In the genomic region with DNA sequence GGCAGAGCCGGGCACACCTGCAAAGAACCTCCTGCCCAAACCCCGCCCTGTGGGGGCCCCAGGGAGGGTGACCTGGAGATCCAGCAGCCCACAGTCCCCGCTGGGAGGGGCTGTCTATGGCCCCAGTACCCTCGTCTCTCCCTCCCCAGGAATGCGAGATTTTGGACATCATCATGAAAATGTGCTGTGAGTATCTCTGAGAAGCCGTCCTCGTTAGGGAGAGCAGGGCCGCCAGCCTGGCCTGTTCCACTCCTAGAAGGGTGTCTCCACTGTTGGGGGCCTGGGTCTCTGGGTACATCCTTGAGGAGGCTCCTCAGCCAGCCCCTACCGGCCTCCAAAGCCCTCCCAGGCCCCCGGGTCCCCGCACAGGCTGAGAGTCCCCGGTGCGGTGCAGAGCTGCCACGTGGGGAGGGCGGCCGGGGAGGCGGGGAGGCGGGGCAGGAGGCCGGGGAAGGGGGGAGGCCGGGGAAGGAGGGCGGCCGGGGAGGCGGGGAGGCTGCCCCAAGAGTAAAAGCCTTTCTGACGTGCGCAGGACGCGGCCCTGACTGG, we compare ENCODE assay signal across 16 cellular contexts. TPM values are rescaled to one million over a fixed set of nuclear protein-coding genes. Genes with fewer than 3 reads are reported as not detected.
A peak's percentile ranks its signal among the peaks of the same experiment; 100 is the strongest.
DNase-seq lines count a peak whose midpoint lies in the region; ATAC-seq and TF ChIP-seq lines count a peak whose summit lies in the region.
"Had no signal": no experiment of that assay in that cellular context is flagged by ENCODE, and none has a peak within 500 bp of the region (broad histone marks: within the 10 kb centered on the region; RNA-seq: fewer than 3 reads in every experiment).

No MANE protein-coding gene starts in this region.

- peak; percentile 11 for DNase-seq in activated T-cell treated with anti-CD3 and anti-CD28 coated beads, Interleukin-2, amount 50 U/mL, for 1 hour
- no peak for DNase-seq in activated T-cell treated with anti-CD3 and anti-CD28 coated beads, Interleukin-2, amount 50 U/mL, for 72 hours
- peak; percentile 78 for DNase-seq in chondrocyte (ENCODE audit: low spot score)
- DNase-seq in islet precursor cell = peak; percentile 46
- peak; percentile 10 for DNase-seq in stimulated activated CD8-positive, alpha-beta memory T cell treated with anti-CD3 and anti-CD28 coated beads, Interleukin-4, amount 100 ng/mL, for 48 hours
- no peak for DNase-seq in T-helper 9 cell
- DNase-seq: effector memory CD8-positive, alpha-beta T cell; foreskin keratinocyte; Karpas-422; NCI-H1092 treated with DMSO at 0.1 percent for 48 hours; NCI-H2107; NCI-H526; stimulated activated naive CD4-positive, alpha-beta T cell had no signal

- peaks cover 4% of the 10 kb centered on the region for H3K4me1 Mint-ChIP-seq in activated T-cell treated with anti-CD3 and anti-CD28 coated beads, Interleukin-2, amount 50 U/mL, for 72 hours (ENCODE audit: low read depth)
- H3K4me1 Mint-ChIP-seq in chondrocyte (ENCODE audit: low read depth) = peaks cover 1% of the 10 kb centered on the region

- no peaks in the 10 kb centered on the region for H3K36me3 Mint-ChIP-seq in activated T-cell treated with anti-CD3 and anti-CD28 coated beads, Interleukin-2, amount 50 U/mL, for 72 hours (ENCODE audit: insufficient read depth in 2 of 2)
- H3K36me3 Mint-ChIP-seq in chondrocyte (ENCODE audit: low read depth) = peaks cover 22% of the 10 kb centered on the region

- H3K9me3 Mint-ChIP-seq in activated T-cell treated with anti-CD3 and anti-CD28 coated beads, Interleukin-2, amount 50 U/mL, for 72 hours = no peaks in the 10 kb centered on the region
- H3K9me3 Mint-ChIP-seq in chondrocyte (ENCODE audit: low read depth) = no peaks in the 10 kb centered on the region
- H3K9me3 Mint-ChIP-seq: effector memory CD8-positive, alpha-beta T cell had no signal

- no peak overlapping the region for H3K4me3 Mint-ChIP-seq in activated T-cell treated with anti-CD3 and anti-CD28 coated beads, Interleukin-2, amount 50 U/mL, for 72 hours
- no peak overlapping the region for H3K4me3 Mint-ChIP-seq in chondrocyte (ENCODE audit: unreplicated experiment)
- H3K4me3 Mint-ChIP-seq: effector memory CD8-positive, alpha-beta T cell had no signal

- H3K27ac Mint-ChIP-seq in activated T-cell treated with anti-CD3 and anti-CD28 coated beads, Interleukin-2, amount 50 U/mL, for 72 hours = no peak overlapping the region
- peak overlapping the region; percentile 36 for H3K27ac Mint-ChIP-seq in chondrocyte (ENCODE audit: unreplicated experiment)
- H3K27ac Mint-ChIP-seq: effector memory CD8-positive, alpha-beta T cell had no signal

- no peak for ATAC-seq in activated T-cell treated with anti-CD3 and anti-CD28 coated beads, Interleukin-2, amount 50 U/mL, for 72 hours (replicated peaks in 1 of 2)
- ATAC-seq in GM18519 (IDR thresholded peaks at IDR 0.05; ENCODE audit: low FRiP score, unreplicated experiment) (no peak), HG03439 (IDR thresholded peaks at IDR 0.05; ENCODE audit: unreplicated experiment) (no peak)
- ATAC-seq: effector memory CD8-positive, alpha-beta T cell; foreskin keratinocyte had no signal

- TF ChIP-seq CTCF in chondrocyte (IDR thresholded peaks at IDR 0.05) = no peak

- no peaks in the 10 kb centered on the region for H3K27me3 Mint-ChIP-seq in activated T-cell treated with anti-CD3 and anti-CD28 coated beads, Interleukin-2, amount 50 U/mL, for 72 hours (ENCODE audit: low read depth)
- H3K27me3 Mint-ChIP-seq in chondrocyte (ENCODE audit: low read depth) = no peaks in the 10 kb centered on the region
- H3K27me3 Mint-ChIP-seq: effector memory CD8-positive, alpha-beta T cell had no signal

RNA-seq across cellular contexts. Expression of a gene that starts 18.7 kb away (rescaled TPM):
- 1 to 10 TPM; 1.7 to 2.8 TPM for total RNA-seq in activated T-cell treated with anti-CD3 and anti-CD28 coated beads, Interleukin-2, amount 50 U/mL, for 72 hours
- 994 to 1,063 TPM (median 1,052 TPM) in 3 replicates for total RNA-seq in chondrocyte
- total RNA-seq: OCI-LY7 had no signal

Comparison
In these comparisons a context has a peak if more than half of its experiments do, and no peak if none do; other contexts are left out.
1. DNase-seq: peak in activated T-cell treated with anti-CD3 and anti-CD28 coated beads, Interleukin-2, amount 50 U/mL, for 1 hour (single experiment), chondrocyte (single experiment), islet precursor cell (single experiment) and stimulated activated CD8-positive, alpha-beta memory T cell treated with anti-CD3 and anti-CD28 coated beads, Interleukin-4, amount 100 ng/mL, for 48 hours (single experiment); none in activated T-cell treated with anti-CD3 and anti-CD28 coated beads, Interleukin-2, amount 50 U/mL, for 72 hours (0 of 2) and T-helper 9 cell (single experiment).
2. RNA of a gene that starts 18.7 kb away (total RNA-seq): 994 to 1,063 TPM in chondrocyte; 1.7 to 2.8 TPM in activated T-cell treated with anti-CD3 and anti-CD28 coated beads, Interleukin-2, amount 50 U/mL, for 72 hours; every median in the first group is over 100 times any median in the second.